ENCODE assay signal across 19 cellular contexts in genomic region chr17:20046629-20047028, GRCh38. TPM values are rescaled to one million over a fixed set of nuclear protein-coding genes. Genes with fewer than 3 reads are reported as not detected.
A peak's percentile ranks its signal among the peaks of the same experiment; 100 is the strongest.
DNase-seq lines count a peak whose midpoint lies in the region; ATAC-seq, FAIRE-seq and TF ChIP-seq lines count a peak whose summit lies in the region.
"Had no signal": no experiment of that assay in that cellular context is flagged by ENCODE, and none has a peak within 500 bp of the region (broad histone marks: within the 10 kb centered on the region; RNA-seq: fewer than 3 reads in every experiment).

No MANE protein-coding gene starts in this region.

- no peak for TF ChIP-seq CTCF in A549 (IDR thresholded peaks at IDR 0.05)
- no peak for TF ChIP-seq CTCF in H9 (conservative IDR thresholded peaks at IDR 0.05)
- TF ChIP-seq CTCF in H1 (IDR thresholded peaks at IDR 0.05; ENCODE audit: control extremely low read depth in 1 of 3, insufficient read depth in 1 of 3, low read depth in 1 of 3, low read length in 3 of 3), result no peak

- no peak overlapping the region for H3K4me3 Mint-ChIP-seq in H9
- H3K4me3 Mint-ChIP-seq: CD14-positive monocyte, HFFc6, IgD-negative memory B cell had no signal

- H3K27me3 Mint-ChIP-seq in H9 (ENCODE audit: low read depth), result no peaks in the 10 kb centered on the region

- no peak overlapping the region for H3K4me3 ChIP-seq in A549
- no peak overlapping the region for H3K4me3 ChIP-seq in H1 (ENCODE audit: extremely low read depth in 1 of 4, insufficient read depth in 2 of 4, low read depth in 3 of 4, low read length in 4 of 4)
- H3K4me3 ChIP-seq: BLaER1, GM12878 had no signal

- TF ChIP-seq POLR2A in A549 (IDR thresholded peaks at IDR 0.05; ENCODE audit: low read length), result no peak
- no peak for TF ChIP-seq POLR2A in H1 (IDR thresholded peaks at IDR 0.05; ENCODE audit: control extremely low read depth in 1 of 2, low read depth in 2 of 2, low read length in 2 of 2)

- H3K4ac ChIP-seq in H9 (ENCODE audit: low read depth, low read length), result no peak overlapping the region
- no peak overlapping the region for H3K4ac ChIP-seq in H1 (replicated peaks; ENCODE audit: insufficient read length, low read depth, low read length)

- H3K36me3 ChIP-seq in H1 (ENCODE audit: control insufficient read depth in 2 of 4, insufficient read depth in 4 of 4, low read length in 3 of 4), result no peaks in the 10 kb centered on the region
- H3K36me3 ChIP-seq: BLaER1 had no signal

- H3K9me3 Mint-ChIP-seq in H9, result no peaks in the 10 kb centered on the region; a peak in 2 of 5 replicates
- H3K9me3 Mint-ChIP-seq: CD14-positive monocyte, HFFc6, IgD-negative memory B cell had no signal

- H3K56ac ChIP-seq in H9 (ENCODE audit: insufficient read length, low read depth, low read length), result no peak overlapping the region
- H3K56ac ChIP-seq in H1 (replicated peaks; ENCODE audit: insufficient read length, low read depth, low read length), result no peak overlapping the region

- CTCF ChIA-PET in A549 (lab: Yijun Ruan, JAX) (interaction anchor here (1.0 to 1.4 kb wide), 2 partner anchors 36 to 54 kb away, joined by 3 to 6 read pairs; no protein-coding TSS in a partner anchor), H1 (lab: Charles Lee; ENCODE audit: partially characterized antibody) (interaction anchor here (0.7 kb wide), 1 partner anchor 73 kb away, joined by 4 read pairs; no protein-coding TSS in a partner anchor)

- H2AFZ ChIP-seq in H9 (ENCODE audit: low read length) (no peak overlapping the region), H1 (ENCODE audit: low read length) (no peak overlapping the region)

- no peak overlapping the region for H4K5ac ChIP-seq in H9 (ENCODE audit: insufficient read length, low read depth, low read length)
- H4K5ac ChIP-seq in H1 (ENCODE audit: insufficient read length, low read depth, low read length), result no peak overlapping the region

- H3K23ac ChIP-seq in H9 (ENCODE audit: insufficient read length, low read depth, low read length) (no peak overlapping the region), H1 (ENCODE audit: insufficient read length) (no peak overlapping the region)

- no peaks in the 10 kb centered on the region; a peak in 1 of 7 replicates for H3K36me3 Mint-ChIP-seq in H9 (ENCODE audit: insufficient read depth in 1 of 3, low read depth in 3 of 3)
- H3K36me3 Mint-ChIP-seq: CD14-positive monocyte; CD4-positive, alpha-beta memory T cell had no signal

- H3K4me2 ChIP-seq in A549 (no peak overlapping the region), H9 (ENCODE audit: insufficient read depth, insufficient read length, low read length) (no peak overlapping the region), H1 (ENCODE audit: insufficient read depth in 1 of 2, low read depth in 2 of 2, low read length in 2 of 2) (no peak overlapping the region)
- H3K4me2 ChIP-seq: BLaER1 had no signal

- H2BK20ac ChIP-seq in H9 (ENCODE audit: low read depth, low read length, poor library complexity, severe bottlenecking) (no peak overlapping the region), H1 (ENCODE audit: low read length) (no peak overlapping the region)

- H3K9ac ChIP-seq in H9 (ENCODE audit: extremely low read depth, insufficient read length, low read length), result no peak overlapping the region
- no peak overlapping the region for H3K9ac ChIP-seq in H1 (replicated peaks in 1 of 4; ENCODE audit: extremely low read depth in 1 of 4, low read depth in 3 of 4, low read length in 3 of 4)
- H3K9ac ChIP-seq: BLaER1 had no signal

- peak overlapping the region; percentile 76 for H3K14ac ChIP-seq in H9 (ENCODE audit: insufficient read depth, low read length)
- H3K14ac ChIP-seq in H1 (ENCODE audit: insufficient read length), result no peak overlapping the region

- no peak overlapping the region for H3T11ph ChIP-seq in H9 (ENCODE audit: low read length)

- DNase-seq in A549 (ENCODE audit: low read depth in 1 of 2, low spot score in 1 of 2), result no peak
- DNase-seq in H9, result peak; percentile 64
- DNase-seq in H1 (ENCODE audit: low read depth in 1 of 2, low spot score in 2 of 2), result no peak
- DNase-seq in islet precursor cell, result peak; percentile 61
- DNase-seq in central memory CD4-positive, alpha-beta T cell, result no peak
- no peak for DNase-seq in activated gamma-delta T cell (lab: John Stamatoyannopoulos, UW)
- DNase-seq: Calu3; CD4-positive, alpha-beta memory T cell; DMS79 treated with DMSO at 0.1 percent for 48 hours; HFFc6 had no signal

- H3K27ac ChIP-seq in A549, result no peak overlapping the region
- no peak overlapping the region for H3K27ac ChIP-seq in H9 (ENCODE audit: insufficient read length, low read depth, low read length)
- no peak overlapping the region for H3K27ac ChIP-seq in H1 (ENCODE audit: low read depth, low read length)
- H3K27ac ChIP-seq: 22Rv1, BLaER1, HL-60 had no signal

- no peaks in the 10 kb centered on the region for H3K4me1 ChIP-seq in A549
- peaks cover 2% of the 10 kb centered on the region for H3K4me1 ChIP-seq in H9 (ENCODE audit: insufficient read depth, low read length)
- peaks cover 0 to 3% (median 0%) of the 10 kb centered on the region in 4 experiments; a peak in 3 of 7 replicates for H3K4me1 ChIP-seq in H1 (replicated peaks in 1 of 4; ENCODE audit: control insufficient read depth in 3 of 4, insufficient read depth in 4 of 4, low read length in 3 of 4)

- H4K8ac ChIP-seq in H9 (replicated peaks; ENCODE audit: insufficient read length, low read depth, low read length) (no peak overlapping the region), H1 (ENCODE audit: extremely low read depth, insufficient read depth, low read length) (no peak overlapping the region)

- no peak overlapping the region for H2BK12ac ChIP-seq in H9 (ENCODE audit: insufficient read length, low read depth, low read length)
- no peak overlapping the region for H2BK12ac ChIP-seq in H1 (ENCODE audit: low read depth, low read length)

- POLR2A ChIA-PET in A549 (lab: Yijun Ruan, JAX) (no interaction called here), H1 (lab: Charles Lee; ENCODE audit: partially characterized antibody) (no interaction called here)

- no peak overlapping the region; a peak in 1 of 7 replicates for H3K27ac Mint-ChIP-seq in H9
- H3K27ac Mint-ChIP-seq: HFFc6, IgD-negative memory B cell had no signal

- no peaks in the 10 kb centered on the region for H3K27me3 ChIP-seq in H9 (ENCODE audit: insufficient read depth, low read length)
- no peaks in the 10 kb centered on the region for H3K27me3 ChIP-seq in H1 (replicated peaks in 1 of 4; ENCODE audit: control insufficient read depth in 3 of 4, extremely low read depth in 1 of 4, insufficient read depth in 3 of 4, low read length in 3 of 4)
- H3K27me3 ChIP-seq: BLaER1 had no signal

- TF ChIP-seq EP300 in A549 (IDR thresholded peaks at IDR 0.05), result no peak
- TF ChIP-seq EP300 in H1 (IDR thresholded peaks at IDR 0.05; ENCODE audit: borderline replicate concordance in 1 of 2, low read depth in 2 of 2, low read length in 2 of 2), result no peak

- 94% methylated on average over 8 of the region's 8 CpGs for WGBS in A549 (ENCODE audit: missing lambda C conversion rate)
- no CpG with 5 or more reads among the region's 8 CpGs for WGBS in H9 (ENCODE audit: extremely low coverage, insufficient read length, low lambda C conversion rate)
- whole genome bisulfite sequencing in H1 (ENCODE audit: extremely low coverage in 1 of 2, insufficient coverage in 1 of 2, insufficient read length in 1 of 2, insufficient replicate concordance in 2 of 2, low coverage in 1 of 2, low lambda C conversion rate in 2 of 2, missing lambda C conversion rate in 1 of 2), 2 experiments, result 77% methylated on average over 8 of the region's 8 CpGs; no CpG with 5 or more reads in 1 of the 2 experiments

- no peak overlapping the region for H2BK15ac ChIP-seq in H9 (ENCODE audit: low read depth, low read length)
- H2BK15ac ChIP-seq in H1 (ENCODE audit: low read length), result no peak overlapping the region

- no peaks in the 10 kb centered on the region for H3K9me3 ChIP-seq in A549
- no peaks in the 10 kb centered on the region for H3K9me3 ChIP-seq in H9 (ENCODE audit: control insufficient read depth, low read depth, low read length)
- no peaks in the 10 kb centered on the region for H3K9me3 ChIP-seq in H1 (ENCODE audit: insufficient read depth in 2 of 2, low read depth in 1 of 2, low read length in 1 of 2)
- H3K9me3 ChIP-seq: BLaER1 had no signal

- no peak for FAIRE-seq in A549 (lab: Jason Lieb, UNC)
- FAIRE-seq in H1 (lab: Jason Lieb, UNC), result no peak
- FAIRE-seq: GM12878 had no signal

- H3K79me2 ChIP-seq in H9 (ENCODE audit: insufficient read depth, low read length) (no peaks in the 10 kb centered on the region), H1 (ENCODE audit: control insufficient read depth in 1 of 2, insufficient read depth in 2 of 2, low read length in 2 of 2) (no peaks in the 10 kb centered on the region)

- ATAC-seq in A549, result no peak
- ATAC-seq in esophagus mucosa, result no peak
- ATAC-seq: GM12878, HCT116 had no signal

- peaks cover 10 to 11% of the 10 kb centered on the region in 2 experiments for H3K4me1 Mint-ChIP-seq in H9
- H3K4me1 Mint-ChIP-seq: IgD-negative memory B cell had no signal

- H3K79me1 ChIP-seq in H9 (ENCODE audit: insufficient read depth, low read depth, low read length, poor library complexity, severe bottlenecking), result no peaks in the 10 kb centered on the region
- H3K79me1 ChIP-seq in H1 (ENCODE audit: low read depth, low read length), result no peaks in the 10 kb centered on the region; the same call in 1 of the 2 replicates

- H2BK120ac ChIP-seq in H9 (ENCODE audit: low read depth, low read length, poor library complexity, severe bottlenecking) (no peak overlapping the region), H1 (replicated peaks; ENCODE audit: low read depth, low read length) (no peak overlapping the region)

- peak overlapping the region; percentile 58 for H3K18ac ChIP-seq in H9 (ENCODE audit: insufficient read length, low read depth, low read length)
- H3K18ac ChIP-seq in H1 (ENCODE audit: extremely low read depth, low read length), result no peak overlapping the region

- H2AK5ac ChIP-seq in H9 (ENCODE audit: insufficient read length, low read length) (no peak overlapping the region), H1 (ENCODE audit: low read depth, low read length) (no peak overlapping the region)

- no peak overlapping the region for H4K91ac ChIP-seq in H9 (ENCODE audit: insufficient read length, low read depth, low read length)
- no peak overlapping the region for H4K91ac ChIP-seq in H1 (replicated peaks; ENCODE audit: insufficient read length, low read length)

- TF ChIP-seq RAD21 in A549 (conservative IDR thresholded peaks at IDR 0.05 in 1 of 2, IDR thresholded peaks at IDR 0.05 in 1 of 2), result no peak
- no peak for TF ChIP-seq RAD21 in H1 (IDR thresholded peaks at IDR 0.05 in 1 of 2, conservative IDR thresholded peaks at IDR 0.05 in 1 of 2; ENCODE audit: low read depth in 2 of 2, low read length in 2 of 2)

- H4K20me1 ChIP-seq in H9 (ENCODE audit: control insufficient read depth, insufficient read depth, insufficient read length) (no peaks in the 10 kb centered on the region), H1 (replicated peaks in 1 of 2; ENCODE audit: control insufficient read depth in 1 of 2, insufficient read depth in 2 of 2, low read length in 2 of 2) (no peaks in the 10 kb centered on the region)
- H4K20me1 ChIP-seq: BLaER1 had no signal

- no peaks in the 10 kb centered on the region for H3K23me2 ChIP-seq in H9 (ENCODE audit: insufficient read length, low read depth, low read length, poor library complexity, severe bottlenecking)
- H3K23me2 ChIP-seq in H1 (ENCODE audit: low read depth, low read length), result no peaks in the 10 kb centered on the region

- no peak overlapping the region for H2BK5ac ChIP-seq in H9 (ENCODE audit: insufficient read length, low read length)
- H2BK5ac ChIP-seq in H1 (ENCODE audit: low read depth, low read length), result no peak overlapping the region

RNA-seq across cellular contexts. Expression of gene SPECC1, which starts 37.5 kb away (rescaled TPM):
- polyA plus RNA-seq in A549 (2011; rRNA removed), result 40.1 and 45.1 TPM in 2 replicates
- 22.0 and 23.5 TPM in 2 replicates for polyA plus RNA-seq in A549 (2012; cell fraction: cytosol; rRNA removed)
- 27.4 and 30.6 TPM in 2 replicates for polyA plus RNA-seq in A549 (2012; cell fraction: nucleus; rRNA removed)
- polyA plus RNA-seq in A549 (2017; fragmentation: RNase III; extraction: RNeasy Plus Mini Kit Qiagen cat#74134 plus additional on column Dnase treatment), result 55.0 to 70.3 TPM (median 66.2 TPM) in 3 replicates
- 62.3 and 65.1 TPM in 2 replicates for polyA minus RNA-seq in A549 (2011; rRNA and poly(A)+ RNA removed)
- total RNA-seq in H9 (2021), result 65.7 and 68.9 TPM in 2 replicates
- 87.9 and 98.7 TPM in 2 replicates for total RNA-seq in H1 (2021; fragmentation: NEBNext Ultra II Directional; extraction: Animal tissue kit (Norgen Biotek cat#: 25700))
- polyA plus RNA-seq in H1 (2011; rRNA removed), result 27.7 and 35.8 TPM in 2 replicates
- polyA plus RNA-seq in H1 (2011; cell fraction: cytosol; rRNA removed), result 40.8 TPM
- 54.5 TPM for polyA plus RNA-seq in H1 (2011; cell fraction: nucleus; rRNA removed)
- polyA plus RNA-seq in H1 (2012, experiment 1 of 2), result 58.8 to 68.1 TPM (median 63.4 TPM) in 4 replicates
- 20.2 TPM for polyA plus RNA-seq in H1 (2012, experiment 2 of 2)
- 59.6 TPM for polyA plus RNA-seq in H1 (2013, experiment 1 of 2)
- polyA plus RNA-seq in H1 (2013, experiment 2 of 2), result 59.8 TPM
- polyA minus RNA-seq in H1 (2011; rRNA and poly(A)+ RNA removed), result 49.4 and 63.8 TPM in 2 replicates
- 59.7 TPM for polyA minus RNA-seq in H1 (2011; cell fraction: cytosol; rRNA and poly(A)+ RNA removed)
- 190 TPM for polyA minus RNA-seq in H1 (2011; cell fraction: nucleus; rRNA and poly(A)+ RNA removed)
- total RNA-seq in esophagus mucosa, result 13.8 TPM
- total RNA-seq: G401 had no signal

Comparison
In these comparisons a context has a peak if more than half of its experiments do, and no peak if none do; other contexts are left out.
1. DNase-seq: peak in H9 (single experiment) and islet precursor cell (single experiment); none in A549 (0 of 2), H1 (0 of 2), central memory CD4-positive, alpha-beta T cell (single experiment) and activated gamma-delta T cell (single experiment).
2. Of the 18 proteins assayed by ChIP-seq in both H1 and A549: peak only in H1: MAX; only in A549: MAFK; in both: none; in neither: 16.